9 cellular contexts compared by ENCODE assay signal in the genomic region with DNA sequence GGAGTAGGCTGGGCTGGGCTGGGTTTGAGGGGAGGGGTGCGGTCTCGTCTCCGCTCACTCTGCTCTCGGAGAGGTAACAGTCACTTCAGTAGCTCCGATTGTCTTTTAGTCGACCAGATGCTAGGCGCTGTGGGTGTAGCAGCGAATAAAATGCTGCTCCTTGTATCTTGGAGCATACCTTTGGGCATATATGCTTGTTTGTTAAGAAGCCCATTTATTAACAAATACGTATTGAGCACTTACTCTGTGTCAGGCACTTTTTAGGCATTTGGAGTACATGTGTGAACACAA. TPM values are rescaled to one million over a fixed set of nuclear protein-coding genes. Genes with fewer than 3 reads are reported as not detected.
DNase-seq lines count a peak whose midpoint lies in the region; ATAC-seq and TF ChIP-seq lines count a peak whose summit lies in the region.
"Had no signal": no experiment of that assay in that cellular context is flagged by ENCODE, and none has a peak within 500 bp of the region (broad histone marks: within the 10 kb centered on the region; RNA-seq: fewer than 3 reads in every experiment).

No MANE protein-coding gene starts in this region.

- POLR2A ChIA-PET in Panc1 (lab: Charles Lee) = interaction anchor here (0.6 kb wide), 1 partner anchor 32 kb away, joined by 3 read pairs; no protein-coding TSS in a partner anchor

- 0% methylated on average over 8 to 9 of the region's 9 CpGs for WGBS in body of pancreas, 2 donors

- no peaks in the 10 kb centered on the region for H3K9me3 Mint-ChIP-seq in stimulated activated effector memory CD8-positive, alpha-beta T cell treated with anti-CD3 and anti-CD28 coated beads, Interleukin-12 subunit alpha, Interleukin-12 subunit beta, amount 100 ng/mL, for 72 hours

- ATAC-seq in GM18505 (IDR thresholded peaks at IDR 0.05; ENCODE audit: unreplicated experiment) = peak; percentile 29
- peak; percentile 36 for ATAC-seq in HG02938 (IDR thresholded peaks at IDR 0.05; ENCODE audit: unreplicated experiment)
- peak; percentile 65 for ATAC-seq in Panc1
- ATAC-seq in body of pancreas = no peak
- ATAC-seq in lower lobe of right lung = peak in 1 of 2 donors; percentile 77
- peak; percentile 72 for ATAC-seq in stimulated activated effector memory CD8-positive, alpha-beta T cell treated with anti-CD3 and anti-CD28 coated beads, Interleukin-12 subunit alpha, Interleukin-12 subunit beta, amount 100 ng/mL, for 72 hours

- no peaks in the 10 kb centered on the region for H3K27me3 ChIP-seq in Panc1 (ENCODE audit: control insufficient read depth, insufficient read depth, low read length)
- H3K27me3 ChIP-seq in body of pancreas = peaks cover 0 to 5% of the 10 kb centered on the region in 2 donors
- H3K27me3 ChIP-seq in lower lobe of right lung (ENCODE audit: low read depth) = peaks cover 6% of the 10 kb centered on the region

- DNase-seq in Panc1 (ENCODE audit: low read depth, low spot score) (no peak), body of pancreas (no peak), lower lobe of right lung (no peak), 8988T (no peak), T-helper 9 cell (no peak)
- no peak for DNase-seq in stimulated activated effector memory CD8-positive, alpha-beta T cell treated with anti-CD3 and anti-CD28 coated beads, Interleukin-12 subunit alpha, Interleukin-12 subunit beta, amount 100 ng/mL, for 72 hours (ENCODE audit: low spot score in 2 of 2)

- TF ChIP-seq POLR2A in GM18505 (IDR thresholded peaks at IDR 0.05; ENCODE audit: borderline replicate concordance, extremely low read depth, insufficient read depth, insufficient read length) = no peak
- no peak for TF ChIP-seq POLR2A in body of pancreas (IDR thresholded peaks at IDR 0.05)

- peak overlapping the region; percentile 72 for H3K4me3 Mint-ChIP-seq in stimulated activated effector memory CD8-positive, alpha-beta T cell treated with anti-CD3 and anti-CD28 coated beads, Interleukin-12 subunit alpha, Interleukin-12 subunit beta, amount 100 ng/mL, for 72 hours

- TF ChIP-seq CTCF in Panc1 (IDR thresholded peaks at IDR 0.05) (no peak), body of pancreas (IDR thresholded peaks at IDR 0.05) (no peak), lower lobe of right lung (IDR thresholded peaks at IDR 0.05) (no peak)

- H3K27ac ChIP-seq in Panc1 (ENCODE audit: low read length) = peak overlapping the region; percentile 82
- peak overlapping the region; percentile 88 to 92 (median 90) for H3K27ac ChIP-seq in body of pancreas
- peak overlapping the region; percentile 93 for H3K27ac ChIP-seq in lower lobe of right lung

- H3K36me3 Mint-ChIP-seq in stimulated activated effector memory CD8-positive, alpha-beta T cell treated with anti-CD3 and anti-CD28 coated beads, Interleukin-12 subunit alpha, Interleukin-12 subunit beta, amount 100 ng/mL, for 72 hours = peaks cover 42% of the 10 kb centered on the region

- no peaks in the 10 kb centered on the region for H3K9me3 ChIP-seq in Panc1 (ENCODE audit: control insufficient read depth, insufficient read depth, low read depth, low read length)
- no peaks in the 10 kb centered on the region for H3K9me3 ChIP-seq in body of pancreas
- H3K9me3 ChIP-seq in lower lobe of right lung = no peaks in the 10 kb centered on the region

- BruUV-seq in Panc1 (replicated peaks; lab: Mats Ljungman, UMichigan) = no TSS peak

- H3K36me3 ChIP-seq in Panc1 (ENCODE audit: control insufficient read depth, insufficient read depth, low read length) (peaks cover 2% of the 10 kb centered on the region), body of pancreas (replicated peaks in 1 of 2; ENCODE audit: insufficient read depth in 1 of 2, low read depth in 2 of 2) (no peaks in the 10 kb centered on the region), lower lobe of right lung (peaks cover 20% of the 10 kb centered on the region)

- CTCF ChIA-PET in Panc1 (lab: Charles Lee) = interaction anchor here (1.1 kb wide), 1 partner anchor 23 kb away, joined by 5 read pairs; no protein-coding TSS in a partner anchor

- peak overlapping the region; percentile 48 for H3K27ac Mint-ChIP-seq in stimulated activated effector memory CD8-positive, alpha-beta T cell treated with anti-CD3 and anti-CD28 coated beads, Interleukin-12 subunit alpha, Interleukin-12 subunit beta, amount 100 ng/mL, for 72 hours

- H3K4me3 ChIP-seq in Panc1 (ENCODE audit: low read depth in 2 of 2, low read length in 2 of 2) = peak overlapping the region; percentile 90 to 95
- H3K4me3 ChIP-seq in body of pancreas = peak overlapping the region; percentile 69 to 75
- H3K4me3 ChIP-seq in lower lobe of right lung = peak overlapping the region; percentile 95

- intact Hi-C loops in Panc1 (cut with micrococcal nuclease; ENCODE audit: unreplicated experiment) (no loop called here), body of pancreas (cut with DNase I) (no loop called here), lower lobe of right lung (cut with DNase I) (no loop called here)

- H3K4me1 ChIP-seq in Panc1 (ENCODE audit: control insufficient read depth, insufficient read depth, low read length) (peaks cover 14% of the 10 kb centered on the region), body of pancreas (peaks cover 13% of the 10 kb centered on the region), lower lobe of right lung (peaks cover 18% of the 10 kb centered on the region)

- H3K4me1 Mint-ChIP-seq in stimulated activated effector memory CD8-positive, alpha-beta T cell treated with anti-CD3 and anti-CD28 coated beads, Interleukin-12 subunit alpha, Interleukin-12 subunit beta, amount 100 ng/mL, for 72 hours = peaks cover 31% of the 10 kb centered on the region

- in situ Hi-C loops in Panc1 (cut with HindIII; ENCODE audit: low pct_unique_long_range_greater_than_20kb, low sequenced_read_pairs) = no loop called here

RNA-seq across cellular contexts. Expression of gene ACTR5, which starts 0.5 kb away (rescaled TPM):
- total RNA-seq in Panc1 (2021; ENCODE audit: unreplicated experiment) (12.1 TPM), body of pancreas (1 to 10 TPM; 4.9 to 7.9 TPM), lower lobe of right lung (6.0 TPM)
- polyA plus RNA-seq in Panc1 (2012; ENCODE audit: insufficient read length) = 8.8 TPM

RNA-seq across cellular contexts. Expression of gene SLC32A1, which starts 24.5 kb away (rescaled TPM):
- total RNA-seq in Panc1 (2021; ENCODE audit: unreplicated experiment) (not detected), body of pancreas (not detected), lower lobe of right lung (not detected)
- not detected for polyA plus RNA-seq in Panc1 (2012; ENCODE audit: insufficient read length)
- total RNA-seq: SK-MEL-5 had no signal

RNA-seq across cellular contexts. Expression of gene PPP1R16B, which starts 56.7 kb away (rescaled TPM):
- total RNA-seq in Panc1 (2021; ENCODE audit: unreplicated experiment) (0.92 TPM), body of pancreas (1 to 10 TPM; 1.6 to 4.7 TPM), lower lobe of right lung (13.0 TPM)
- 0.28 TPM for polyA plus RNA-seq in Panc1 (2012; ENCODE audit: insufficient read length)
